ENCODE assay signal across 8 cellular contexts in the genomic region with DNA sequence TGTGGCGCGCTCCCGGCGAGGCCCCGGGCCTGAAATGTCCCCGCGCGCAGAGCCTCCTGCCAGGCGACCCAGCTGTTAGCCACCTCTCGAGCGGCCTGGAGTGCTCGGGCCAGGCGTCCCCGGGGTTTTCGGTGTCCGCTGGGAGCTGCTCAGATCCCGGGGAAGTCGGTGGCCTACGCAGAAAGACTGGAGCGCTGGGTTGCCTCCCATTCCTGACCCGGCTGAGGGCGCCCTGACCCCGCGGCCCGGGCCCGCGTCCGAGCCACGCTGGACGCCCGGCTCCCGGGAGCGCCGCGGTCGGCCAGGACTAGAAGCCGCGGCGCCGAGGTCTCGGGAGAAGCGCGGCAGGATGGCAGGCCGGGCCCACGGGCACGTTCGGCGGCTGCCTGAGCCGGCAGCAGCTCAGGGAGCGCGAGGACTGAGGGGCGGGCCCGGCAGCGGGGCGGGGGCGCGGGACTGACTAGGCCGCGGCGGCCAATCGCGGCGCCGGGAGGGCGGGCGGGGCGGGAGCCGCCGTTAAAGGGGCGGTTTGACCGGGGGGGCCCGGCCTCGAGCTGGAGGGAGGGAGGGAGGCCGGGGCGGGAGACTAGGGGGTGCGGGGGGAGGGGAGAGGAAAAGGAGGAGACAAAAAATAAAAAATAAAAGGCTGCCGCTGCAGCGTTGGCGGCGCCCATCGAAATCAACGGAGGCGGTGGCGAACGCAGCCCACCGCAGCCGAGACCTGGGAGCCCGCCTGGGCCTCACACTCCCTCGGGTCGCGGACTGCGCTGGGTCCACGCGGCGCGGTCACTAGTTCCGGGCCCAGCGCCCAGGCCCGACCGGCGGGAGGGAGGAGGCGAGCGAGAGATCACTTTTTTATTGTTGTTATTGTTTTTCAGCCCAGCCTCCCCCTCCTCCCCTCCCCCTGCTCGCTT. TPM values are rescaled to one million over a fixed set of nuclear protein-coding genes. Genes with fewer than 3 reads are reported as not detected.
DNase-seq lines count a peak whose midpoint lies in the region; ATAC-seq and TF ChIP-seq lines count a peak whose summit lies in the region.

No MANE protein-coding gene starts in this region.

- peak overlapping the region; percentile 79 for H3K27ac ChIP-seq in Panc1 (ENCODE audit: low read length)

- peaks cover 45% of the 10 kb centered on the region for H3K27me3 Mint-ChIP-seq in activated naive CD4-positive, alpha-beta T cell treated with anti-CD3 and anti-CD28 coated beads, Interleukin-2, amount 50 U/mL, for 24 hours

- POLR2A ChIA-PET in Panc1 (lab: Charles Lee) = interaction anchor here (0.6 to 0.8 kb wide), 3 partner anchors 54 to 381 kb away, joined by 3 to 6 read pairs (median 4); no protein-coding TSS in a partner anchor

- TF ChIP-seq CTCF in Panc1 (IDR thresholded peaks at IDR 0.05) = peak; percentile 21; the same call in 1 of the 2 replicates

- peak; percentile 90 to 91 for DNase-seq in NCI-H2081 (lab: John Stamatoyannopoulos, UW)
- DNase-seq in NCI-H2081 treated with DMSO at 0.1 percent for 48 hours (lab: John Stamatoyannopoulos, UW) = no peak
- no peak for DNase-seq in Panc1 (ENCODE audit: low read depth, low spot score)
- DNase-seq in glomerular visceral epithelial cell (ENCODE audit: extremely low spot score) = peak; percentile 64
- DNase-seq in pulmonary artery endothelial cell (ENCODE audit: low read depth, low spot score) = peak; percentile 10

- H3K9me3 ChIP-seq in Panc1 (ENCODE audit: control insufficient read depth, insufficient read depth, low read depth, low read length) = no peaks in the 10 kb centered on the region

- peaks cover 21% of the 10 kb centered on the region for H3K4me1 ChIP-seq in Panc1 (ENCODE audit: control insufficient read depth, insufficient read depth, low read length)

- intact Hi-C loops in Panc1 (cut with micrococcal nuclease; ENCODE audit: unreplicated experiment) = loop anchor here (5.0 kb wide), 1 partner anchor 257 kb away; no protein-coding TSS in a partner anchor

- peaks cover 10% of the 10 kb centered on the region for H3K9me3 Mint-ChIP-seq in activated naive CD4-positive, alpha-beta T cell treated with anti-CD3 and anti-CD28 coated beads, Interleukin-2, amount 50 U/mL, for 24 hours

- BruUV-seq in Panc1 (replicated peaks; lab: Mats Ljungman, UMichigan) = no TSS peak

- peaks cover 2% of the 10 kb centered on the region for H3K36me3 Mint-ChIP-seq in activated naive CD4-positive, alpha-beta T cell treated with anti-CD3 and anti-CD28 coated beads, Interleukin-2, amount 50 U/mL, for 24 hours

- peaks cover 12% of the 10 kb centered on the region for H3K4me1 Mint-ChIP-seq in activated naive CD4-positive, alpha-beta T cell treated with anti-CD3 and anti-CD28 coated beads, Interleukin-2, amount 50 U/mL, for 24 hours

- CTCF ChIA-PET in Panc1 (lab: Charles Lee) = interaction anchor here (0.8 kb wide), 1 partner anchor 221 kb away, joined by 6 read pairs; no protein-coding TSS in a partner anchor

- no peak overlapping the region for H3K27ac Mint-ChIP-seq in activated naive CD4-positive, alpha-beta T cell treated with anti-CD3 and anti-CD28 coated beads, Interleukin-2, amount 50 U/mL, for 24 hours

- no peaks in the 10 kb centered on the region for H3K27me3 ChIP-seq in Panc1 (ENCODE audit: control insufficient read depth, insufficient read depth, low read length)

- ATAC-seq in HG03469 (IDR thresholded peaks at IDR 0.05; ENCODE audit: unreplicated experiment) (peak; percentile 53), Panc1 (peak; percentile 71), GM21786 (IDR thresholded peaks at IDR 0.05; ENCODE audit: unreplicated experiment) (no peak)

- H3K4me3 Mint-ChIP-seq in activated naive CD4-positive, alpha-beta T cell treated with anti-CD3 and anti-CD28 coated beads, Interleukin-2, amount 50 U/mL, for 24 hours = peak overlapping the region; percentile 23

- H3K4me3 ChIP-seq in Panc1 (ENCODE audit: low read depth in 2 of 2, low read length in 2 of 2) = peak overlapping the region; percentile 75 to 84

- in situ Hi-C loops in Panc1 (cut with HindIII; ENCODE audit: low pct_unique_long_range_greater_than_20kb, low sequenced_read_pairs) = no loop called here

- H3K36me3 ChIP-seq in Panc1 (ENCODE audit: control insufficient read depth, insufficient read depth, low read length) = peaks cover 3% of the 10 kb centered on the region; the same call in 1 of the 2 replicates

RNA-seq across cellular contexts. Expression of a gene that starts 1.1 kb away (rescaled TPM):
- total RNA-seq in Panc1 (2021; ENCODE audit: unreplicated experiment) = 54.5 TPM
- 43.4 TPM for polyA plus RNA-seq in Panc1 (2012; ENCODE audit: insufficient read length)
- total RNA-seq in pulmonary artery endothelial cell = not detected in 2 replicates

RNA-seq across cellular contexts. Expression of a gene that starts 8.9 kb away (rescaled TPM):
- 5.2 TPM for total RNA-seq in Panc1 (2021; ENCODE audit: unreplicated experiment)
- polyA plus RNA-seq in Panc1 (2012; ENCODE audit: insufficient read length) = 2.8 TPM
- not detected in 2 replicates for total RNA-seq in pulmonary artery endothelial cell

Comparison
In these comparisons a context has a peak if more than half of its experiments do, and no peak if none do; other contexts are left out.
1. DNase-seq: peak in NCI-H2081 (2 of 2), glomerular visceral epithelial cell (single experiment) and pulmonary artery endothelial cell (single experiment); none in NCI-H2081 treated with DMSO at 0.1 percent for 48 hours (single experiment) and Panc1 (single experiment).
2. RNA of a gene that starts 1.1 kb away (total RNA-seq): 54.5 TPM in Panc1 (single experiment); not detected in pulmonary artery endothelial cell; every median in the first group is over 10 times any median in the second.